ENCODE assay signal across 8 cellular contexts in the genomic region with DNA sequence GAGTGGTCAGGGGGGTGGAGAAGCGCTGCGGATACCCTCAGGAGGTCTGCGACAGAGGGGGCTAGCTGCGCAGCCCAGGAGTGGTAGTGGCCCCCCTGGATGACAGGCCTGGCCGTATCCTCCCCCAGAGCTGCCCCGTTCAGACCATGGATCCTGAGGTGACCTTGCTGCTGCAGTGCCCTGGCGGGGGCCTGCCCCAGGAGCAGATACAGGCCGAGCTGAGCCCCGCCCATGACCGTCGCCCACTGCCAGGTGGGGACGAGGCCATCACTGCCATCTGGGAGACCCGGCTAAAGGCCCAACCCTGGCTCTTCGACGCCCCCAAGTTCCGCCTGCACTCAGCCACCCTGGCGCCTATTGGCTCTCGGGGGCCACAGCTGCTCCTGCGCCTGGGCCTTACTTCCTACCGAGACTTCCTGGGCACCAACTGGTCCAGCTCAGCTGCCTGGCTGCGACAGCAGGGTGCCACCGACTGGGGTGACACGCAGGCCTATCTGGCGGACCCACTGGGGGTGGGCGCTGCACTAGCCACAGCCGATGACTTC. TPM values are rescaled to one million over a fixed set of nuclear protein-coding genes. Genes with fewer than 3 reads are reported as not detected.
DNase-seq lines count a peak whose midpoint lies in the region; ATAC-seq and TF ChIP-seq lines count a peak whose summit lies in the region.

No MANE protein-coding gene starts in this region.

- peak; percentile 19 for ATAC-seq in GM19025 (IDR thresholded peaks at IDR 0.05; ENCODE audit: low read depth, unreplicated experiment)
- peak; percentile 26 for ATAC-seq in memory B cell (ENCODE audit: low read depth)
- ATAC-seq in GM21367 (IDR thresholded peaks at IDR 0.05; ENCODE audit: unreplicated experiment) = no peak

- TF ChIP-seq CTCF in AG04450 (IDR thresholded peaks at IDR 0.05; ENCODE audit: low read depth, low read length) (no peak), WERI-Rb-1 (IDR thresholded peaks at IDR 0.05; ENCODE audit: low read depth, low read length) (no peak)

- no peaks in the 10 kb centered on the region for H3K36me3 Mint-ChIP-seq in memory B cell

- H3K4me3 Mint-ChIP-seq in memory B cell = peak overlapping the region; percentile 94

- POLR2A ChIA-PET in AG04450 (lab: Yijun Ruan, JAX) = interaction anchor here (0.7 to 2.2 kb wide), 6 partner anchors 8 to 78 kb away, joined by 3 to 8 read pairs (median 4); partner anchors contain the start of gene STIP1

- peaks cover 33% of the 10 kb centered on the region for H3K4me1 Mint-ChIP-seq in memory B cell

- peak overlapping the region; percentile 89 for H3K4me3 ChIP-seq in AG04450 (ENCODE audit: low read depth, low read length)
- H3K4me3 ChIP-seq in WERI-Rb-1 (ENCODE audit: low read depth, low read length) = peak overlapping the region; percentile 70
- H3K4me3 ChIP-seq in thymus (ENCODE audit: low read length) = peak overlapping the region; percentile 69

- H3K4me1 ChIP-seq in thymus (ENCODE audit: control insufficient read depth, insufficient read depth, low read length) = peaks cover 27% of the 10 kb centered on the region

- H3K27ac ChIP-seq in AG04450 (ENCODE audit: low read depth, low read length) (peak overlapping the region; percentile 21), WERI-Rb-1 (peak overlapping the region; percentile 75), thymus (ENCODE audit: low read depth) (peak overlapping the region; percentile 89)

- H3K9me3 ChIP-seq in AG04450 (ENCODE audit: control insufficient read depth, insufficient read depth, low read length) (no peaks in the 10 kb centered on the region; the same call in 1 of the 2 replicates), WERI-Rb-1 (ENCODE audit: severe bottlenecking) (no peaks in the 10 kb centered on the region), thymus (ENCODE audit: control insufficient read depth) (no peaks in the 10 kb centered on the region)

- no peaks in the 10 kb centered on the region for H3K27me3 Mint-ChIP-seq in memory B cell

- CTCF ChIA-PET in AG04450 (lab: Charles Lee) = interaction anchor here (1.0 to 3.8 kb wide), 3 partner anchors 22 to 78 kb away, joined by 3 to 13 read pairs (median 4); no protein-coding TSS in a partner anchor

- H3K27me3 ChIP-seq in AG04450 (ENCODE audit: control insufficient read depth, insufficient read depth, low read length) (no peaks in the 10 kb centered on the region), WERI-Rb-1 (ENCODE audit: insufficient read depth, low read depth, severe bottlenecking) (no peaks in the 10 kb centered on the region), thymus (ENCODE audit: control insufficient read depth, insufficient read depth) (no peaks in the 10 kb centered on the region)

- H3K36me3 ChIP-seq in WERI-Rb-1 (no peaks in the 10 kb centered on the region; the same call in 1 of the 2 replicates), thymus (ENCODE audit: control insufficient read depth, insufficient read depth) (peaks cover 24% of the 10 kb centered on the region)

- DNase-seq in AG04450 (ENCODE audit: low read depth, low spot score) = no peak
- peak; percentile 77 for DNase-seq in NAMALWA (ENCODE audit: low spot score)
- DNase-seq in WERI-Rb-1 = peak; percentile 45
- peak; percentile 21 for DNase-seq in dermis blood vessel endothelial cell
- DNase-seq in memory B cell (ENCODE audit: low spot score in 2 of 2) = peak in 1 of 2 donors; percentile 56

- 2% methylated on average over 26 of the region's 26 CpGs for WGBS in thymus

- H3K9me3 Mint-ChIP-seq in memory B cell = no peaks in the 10 kb centered on the region

- H3K27ac Mint-ChIP-seq in memory B cell = peak overlapping the region; percentile 89

RNA-seq across cellular contexts. Expression of gene NUDT22, which starts 0.5 kb away (rescaled TPM):
- 18.8 and 29.1 TPM in 2 replicates for polyA plus RNA-seq in AG04450 (2011; rRNA removed)
- polyA minus RNA-seq in AG04450 (2011; rRNA and poly(A)+ RNA removed) = 13.4 and 17.1 TPM in 2 replicates
- total RNA-seq in dermis blood vessel endothelial cell = 43.2 and 44.6 TPM in 2 replicates
- 93.2 TPM for polyA plus RNA-seq in thymus

RNA-seq across cellular contexts. Expression of gene TRPT1, which starts 0.6 kb away (rescaled TPM):
- polyA plus RNA-seq in AG04450 (2011; rRNA removed) = 21.6 and 34.0 TPM in 2 replicates
- polyA minus RNA-seq in AG04450 (2011; rRNA and poly(A)+ RNA removed) = 32.8 and 42.3 TPM in 2 replicates
- 24.1 and 45.6 TPM in 2 replicates for total RNA-seq in dermis blood vessel endothelial cell
- polyA plus RNA-seq in thymus = 66.7 TPM

RNA-seq across cellular contexts. Expression of gene DNAJC4, which starts 3.8 kb away (rescaled TPM):
- 18.7 and 28.4 TPM in 2 replicates for polyA plus RNA-seq in AG04450 (2011; rRNA removed)
- 14.5 and 19.4 TPM in 2 replicates for polyA minus RNA-seq in AG04450 (2011; rRNA and poly(A)+ RNA removed)
- total RNA-seq in dermis blood vessel endothelial cell = 7.0 and 17.4 TPM in 2 replicates
- polyA plus RNA-seq in thymus = 134 TPM

RNA-seq across cellular contexts. Expression of gene VEGFB, which starts 7.8 kb away (rescaled TPM):
- polyA plus RNA-seq in AG04450 (2011; rRNA removed) = 11.8 and 15.7 TPM in 2 replicates
- polyA minus RNA-seq in AG04450 (2011; rRNA and poly(A)+ RNA removed) = 11.0 and 11.8 TPM in 2 replicates
- 20.4 and 23.1 TPM in 2 replicates for total RNA-seq in dermis blood vessel endothelial cell
- polyA plus RNA-seq in thymus = 70.2 TPM

RNA-seq across cellular contexts. Expression of gene FKBP2, which starts 14.3 kb away (rescaled TPM):
- polyA plus RNA-seq in AG04450 (2011; rRNA removed) (29.9 and 39.0 TPM in 2 replicates), thymus (128 TPM)
- 21.6 and 24.2 TPM in 2 replicates for polyA minus RNA-seq in AG04450 (2011; rRNA and poly(A)+ RNA removed)
- 43.9 and 45.6 TPM in 2 replicates for total RNA-seq in dermis blood vessel endothelial cell

Comparison
In these comparisons a context has a peak if more than half of its experiments do, and no peak if none do; other contexts are left out.
1. H3K27ac ChIP-seq: peak in every context shown above with its lines; median percentile 89 in thymus; 75 in WERI-Rb-1; 21 in AG04450.